Comparison of ENCODE assay signal across 8 cellular contexts in the genomic region with DNA sequence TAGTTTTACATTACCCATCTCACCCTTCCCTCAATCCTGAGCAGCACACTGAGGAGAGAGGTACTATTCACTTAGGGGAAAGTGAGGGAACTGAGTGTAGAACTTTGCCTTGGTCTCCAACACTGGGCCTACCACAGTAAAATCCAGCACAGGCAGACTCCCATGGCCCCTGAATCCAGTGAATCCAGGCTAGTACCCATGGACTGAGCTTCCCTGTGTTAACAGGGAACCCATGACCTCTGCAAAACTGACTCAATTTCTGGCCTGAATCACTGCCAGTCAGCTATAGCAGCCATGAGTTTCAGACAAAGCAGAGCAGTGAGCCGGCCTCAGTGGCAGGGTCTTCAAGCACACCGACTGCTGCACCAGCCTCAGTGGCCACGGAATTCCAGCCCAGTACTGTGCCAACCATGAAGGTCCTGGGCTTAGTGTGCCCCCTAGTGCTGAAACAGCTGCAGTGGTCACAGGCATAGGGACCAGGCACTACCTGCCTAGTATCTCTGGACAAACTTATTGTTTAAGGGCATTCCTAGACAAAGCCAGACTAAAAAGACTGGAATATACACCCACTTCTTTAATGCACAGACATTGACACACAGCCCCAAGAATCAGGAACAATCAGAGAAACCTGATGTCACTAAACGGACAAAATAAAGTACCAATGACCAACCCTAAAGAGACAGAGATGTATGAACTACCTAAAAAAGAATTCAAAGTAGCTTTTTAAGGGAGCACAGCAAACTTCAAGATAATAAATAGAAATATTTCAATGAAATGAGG.
DNase-seq lines count a peak whose midpoint lies in the region; ATAC-seq and TF ChIP-seq lines count a peak whose summit lies in the region.

No MANE protein-coding gene starts in this region.

- no peak overlapping the region for H2BK15ac ChIP-seq in mesenchymal stem cell (ENCODE audit: low read depth, poor library complexity, severe bottlenecking)

- no peak overlapping the region for H2BK5ac ChIP-seq in mesenchymal stem cell (ENCODE audit: low read depth, low read length, poor library complexity, severe bottlenecking)

- no peak overlapping the region for H4K8ac ChIP-seq in mesenchymal stem cell (ENCODE audit: low read length)

- no peak overlapping the region for H3K27ac ChIP-seq in mesenchymal stem cell (ENCODE audit: low read length, poor library complexity, severe bottlenecking)

- H2BK120ac ChIP-seq in mesenchymal stem cell (ENCODE audit: low read depth, low read length), result no peak overlapping the region

- in situ Hi-C loops in KBM-7 (cut with MboI; ENCODE audit: low pct_unique_long_range_greater_than_20kb, low sequenced_read_pairs), result no loop called here

- H3K14ac ChIP-seq in mesenchymal stem cell (ENCODE audit: low read length in 2 of 2), result no peak overlapping the region

- no peaks in the 10 kb centered on the region for H3K27me3 ChIP-seq in mesenchymal stem cell (ENCODE audit: control insufficient read depth in 1 of 2, insufficient read depth in 1 of 2, low read length in 2 of 2)

- no peak overlapping the region for H2AFZ ChIP-seq in mesenchymal stem cell (ENCODE audit: low read depth, low read length)

- no peak overlapping the region for H3K4me3 ChIP-seq in GM12865 (ENCODE audit: low read depth, low read length)
- no peak overlapping the region for H3K4me3 ChIP-seq in mesenchymal stem cell (ENCODE audit: insufficient read depth in 1 of 2, low read depth in 1 of 2, low read length in 2 of 2)

- WGBS in mesenchymal stem cell, result 45% methylated on average over 3 of the region's 4 CpGs

- no peak overlapping the region for H3K18ac ChIP-seq in mesenchymal stem cell (ENCODE audit: low read depth in 1 of 2, low read length in 2 of 2)

- H4K91ac ChIP-seq in mesenchymal stem cell (ENCODE audit: low read length), result no peak overlapping the region

- intact Hi-C loops in left cardiac atrium (cut with DNase I), result no loop called here
- intact Hi-C loops in posterior cingulate gyrus (cut with DNase I), result no loop called here

- peak; percentile 73 for TF ChIP-seq CTCF in GM12865 (IDR thresholded peaks at IDR 0.05; ENCODE audit: insufficient read depth, low read depth, low read length, missing control alignments)

- no peaks in the 10 kb centered on the region for H3K4me1 ChIP-seq in mesenchymal stem cell (ENCODE audit: control insufficient read depth, insufficient read depth, low read depth, low read length)

- ATAC-seq in HG02852 (IDR thresholded peaks at IDR 0.05; ENCODE audit: unreplicated experiment) (no peak), left cardiac atrium (no peak)

- DNase-seq in GM12865 (ENCODE audit: low read depth), result peak; percentile 63
- peak; percentile 8 for DNase-seq in KBM-7
- DNase-seq in activated naive CD4-positive, alpha-beta T cell treated with anti-CD3 and anti-CD28 coated beads, Interleukin-2, amount 50 U/mL, for 16 hours, result peak; percentile 28
- DNase-seq in mesenchymal stem cell, result peak; percentile 42
- DNase-seq in left cardiac atrium, result no peak
- no peak for DNase-seq in COLO829 (ENCODE audit: low spot score)
- DNase-seq in posterior cingulate gyrus, result no peak

- no peak overlapping the region for H3K4me2 ChIP-seq in mesenchymal stem cell (ENCODE audit: low read length, poor library complexity, severe bottlenecking)

- H3K9me3 ChIP-seq in mesenchymal stem cell (ENCODE audit: control insufficient read depth, low read length), result peaks cover 38% of the 10 kb centered on the region

- no peak overlapping the region for H3K4ac ChIP-seq in mesenchymal stem cell (ENCODE audit: low read depth in 1 of 2, low read length in 2 of 2)

- H3K9ac ChIP-seq in mesenchymal stem cell (ENCODE audit: low read length), result no peak overlapping the region

- H3K23ac ChIP-seq in mesenchymal stem cell (ENCODE audit: low read length in 2 of 2), result no peak overlapping the region

- no peaks in the 10 kb centered on the region for H3K36me3 ChIP-seq in mesenchymal stem cell (ENCODE audit: control insufficient read depth in 1 of 2, insufficient read depth in 2 of 2, low read depth in 1 of 2, low read length in 2 of 2)

- H2AK5ac ChIP-seq in mesenchymal stem cell (ENCODE audit: low read length, severe bottlenecking), result no peak overlapping the region

- no peak overlapping the region for H2BK12ac ChIP-seq in mesenchymal stem cell (ENCODE audit: low read length in 2 of 2)

- H3K79me1 ChIP-seq in mesenchymal stem cell (replicated peaks; ENCODE audit: low read length, poor library complexity, severe bottlenecking), result no peaks in the 10 kb centered on the region

Comparison
In these comparisons a context has a peak if more than half of its experiments do, and no peak if none do; other contexts are left out.
1. DNase-seq: peak in GM12865 (single experiment), KBM-7 (single experiment), activated naive CD4-positive, alpha-beta T cell treated with anti-CD3 and anti-CD28 coated beads, Interleukin-2, amount 50 U/mL, for 16 hours (single experiment) and mesenchymal stem cell (single experiment); none in left cardiac atrium (single experiment), COLO829 (single experiment) and posterior cingulate gyrus (0 of 10).